Comparison of ENCODE assay signal across 3 cellular contexts in the genomic region with DNA sequence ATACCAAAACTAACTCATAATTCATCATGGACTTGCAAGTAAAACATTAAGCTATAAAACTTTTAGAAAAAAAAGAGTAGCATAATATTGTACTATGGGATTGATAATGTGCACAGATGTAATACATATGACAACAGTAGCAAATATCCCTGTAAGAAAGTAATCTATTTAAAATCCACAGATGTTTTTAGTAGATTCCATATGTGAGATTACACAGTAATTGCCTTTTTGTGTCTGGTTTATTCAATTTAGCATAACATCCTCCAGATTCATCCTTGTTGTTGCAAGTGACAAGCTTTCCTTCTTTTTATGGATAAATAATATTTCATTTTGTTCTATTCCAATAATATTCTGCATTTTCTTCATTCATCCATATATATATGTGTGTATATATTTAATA.
"Had no signal": no experiment of that assay in that cellular context is flagged by ENCODE, and none has a peak within 500 bp of the region (broad histone marks: within the 10 kb centered on the region; RNA-seq: fewer than 3 reads in every experiment).

No MANE protein-coding gene starts in this region.

- DNase-seq: GDM1, GF-D8 had no signal

- ATAC-seq: GM12878 had no signal

- H3K4me3 ChIP-seq: GM12878 had no signal
